9 cellular contexts compared by ENCODE assay signal in the genomic region with DNA sequence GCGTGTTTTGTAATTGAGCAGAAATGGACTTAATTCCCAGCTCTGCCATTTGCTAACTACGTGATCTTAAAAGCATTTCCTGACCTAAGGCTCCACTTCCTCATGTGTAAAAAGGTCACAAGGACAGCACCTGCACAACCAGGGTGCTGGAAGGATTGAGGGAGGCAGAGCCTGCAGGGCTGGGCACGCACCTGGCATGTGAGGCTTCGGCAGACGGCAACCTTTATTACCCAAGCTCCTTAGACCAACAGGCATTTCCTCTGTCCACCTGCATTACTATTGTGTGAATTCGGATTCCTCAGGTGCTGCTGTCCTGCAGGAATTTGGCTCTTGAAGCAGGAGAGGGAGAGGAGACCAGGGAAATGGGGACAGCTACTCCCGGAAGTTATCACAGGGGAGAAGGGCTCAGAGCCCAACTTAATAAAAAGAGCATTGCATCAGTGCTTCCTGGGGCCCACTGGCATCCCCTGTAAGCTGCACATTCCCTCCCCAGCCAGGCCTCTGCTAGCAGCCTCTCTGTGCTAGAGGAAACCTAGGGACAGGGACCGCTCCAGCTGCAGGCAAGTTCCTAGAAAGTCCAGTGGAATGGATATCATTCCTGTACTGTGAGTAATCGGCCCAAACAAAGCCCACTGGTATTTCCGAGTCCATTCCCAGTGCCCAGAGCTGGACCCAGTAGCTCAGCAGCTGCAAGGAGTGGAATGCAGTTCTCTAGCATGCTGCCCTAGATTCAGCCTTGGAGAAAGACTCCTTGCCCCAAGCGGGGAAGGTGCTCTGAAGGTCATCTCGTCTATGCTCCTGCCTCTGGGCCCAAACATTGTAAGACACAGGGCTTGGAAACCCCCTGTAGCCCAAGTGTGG.
DNase-seq lines count a peak whose midpoint lies in the region; ATAC-seq, FAIRE-seq and TF ChIP-seq lines count a peak whose summit lies in the region.
"Had no signal": no experiment of that assay in that cellular context is flagged by ENCODE, and none has a peak within 500 bp of the region (broad histone marks: within the 10 kb centered on the region; RNA-seq: fewer than 3 reads in every experiment).

No MANE protein-coding gene starts in this region.

- POLR2A ChIA-PET in activated CD8-positive, alpha-beta T cell treated with anti-CD3 and anti-CD28 coated beads, Interleukin-2, amount 10 ng/mL, durations not matched to agents 7 days and 5 days (lab: Charles Lee) = interaction anchor here (1.0 to 4.6 kb wide), 8 partner anchors 9 to 160 kb away, joined by 3 to 30 read pairs (median 8); a partner anchor contains a TSS
- POLR2A ChIA-PET in activated CD8-positive, alpha-beta T cell treated with anti-CD3 and anti-CD28 coated beads for 36 hours (lab: Charles Lee) = interaction anchor here (0.7 to 9.4 kb wide), 8 partner anchors 8 to 178 kb away, joined by 3 to 97 read pairs (median 8); a partner anchor contains a TSS

- H3K4me1 Mint-ChIP-seq in activated CD8-positive, alpha-beta T cell treated with anti-CD3 and anti-CD28 coated beads, Interleukin-2, amount 10 ng/mL, durations not matched to agents 7 days and 5 days (ENCODE audit: low read depth) = peaks cover 85% of the 10 kb centered on the region
- peaks cover 69% of the 10 kb centered on the region for H3K4me1 Mint-ChIP-seq in activated CD8-positive, alpha-beta T cell treated with anti-CD3 and anti-CD28 coated beads for 36 hours (ENCODE audit: low read depth)

- peaks cover 2% of the 10 kb centered on the region for H3K36me3 Mint-ChIP-seq in activated CD8-positive, alpha-beta T cell treated with anti-CD3 and anti-CD28 coated beads, Interleukin-2, amount 10 ng/mL, durations not matched to agents 7 days and 5 days (ENCODE audit: low read depth)
- peaks cover 3% of the 10 kb centered on the region for H3K36me3 Mint-ChIP-seq in activated CD8-positive, alpha-beta T cell treated with anti-CD3 and anti-CD28 coated beads for 36 hours (ENCODE audit: low read depth)
- H3K36me3 Mint-ChIP-seq: activated naive CD8-positive, alpha-beta T cell had no signal

- H3K36me3 ChIP-seq in SJCRH30 = no peaks in the 10 kb centered on the region
- H3K36me3 ChIP-seq in small intestine (ENCODE audit: control insufficient read depth in 2 of 2, insufficient read depth in 2 of 2, low read length in 2 of 2) = no peaks in the 10 kb centered on the region

- H3K9me3 ChIP-seq in SJCRH30 (replicated peaks) = no peaks in the 10 kb centered on the region
- H3K9me3 ChIP-seq in small intestine (ENCODE audit: control insufficient read depth, low read depth) = no peaks in the 10 kb centered on the region

- CTCF ChIA-PET in activated CD8-positive, alpha-beta T cell treated with anti-CD3 and anti-CD28 coated beads, Interleukin-2, amount 10 ng/mL, durations not matched to agents 7 days and 5 days (lab: Charles Lee) = interaction anchor here (0.7 to 3.6 kb wide), 11 partner anchors 9 to 233 kb away, joined by 3 to 42 read pairs (median 5); no protein-coding TSS in a partner anchor
- CTCF ChIA-PET in activated CD8-positive, alpha-beta T cell treated with anti-CD3 and anti-CD28 coated beads for 36 hours (lab: Charles Lee) = interaction anchor here (0.8 to 5.0 kb wide), 11 partner anchors 9 to 231 kb away, joined by 3 to 41 read pairs (median 6); no protein-coding TSS in a partner anchor

- H3K9me3 Mint-ChIP-seq in activated CD8-positive, alpha-beta T cell treated with anti-CD3 and anti-CD28 coated beads, Interleukin-2, amount 10 ng/mL, durations not matched to agents 7 days and 5 days (ENCODE audit: insufficient read depth) = no peaks in the 10 kb centered on the region
- no peaks in the 10 kb centered on the region for H3K9me3 Mint-ChIP-seq in activated CD8-positive, alpha-beta T cell treated with anti-CD3 and anti-CD28 coated beads for 36 hours

- H3K27me3 ChIP-seq in SJCRH30 (no peaks in the 10 kb centered on the region), small intestine (ENCODE audit: control insufficient read depth in 2 of 2, insufficient read depth in 2 of 2, low read length in 2 of 2) (no peaks in the 10 kb centered on the region)

- H3K27ac ChIP-seq in SJCRH30 (peak overlapping the region; percentile 94), small intestine (ENCODE audit: low read depth in 1 of 2, low read length in 1 of 2) (peak overlapping the region in 1 of 2 donors; percentile 66)

- no peak for ATAC-seq in activated CD8-positive, alpha-beta T cell treated with anti-CD3 and anti-CD28 coated beads, Interleukin-2, amount 10 ng/mL, durations not matched to agents 7 days and 5 days
- ATAC-seq in activated CD8-positive, alpha-beta T cell treated with anti-CD3 and anti-CD28 coated beads for 36 hours = no peak

- peak overlapping the region; percentile 13; the same call in 1 of the 2 replicates for H3K4me3 ChIP-seq in SJCRH30
- no peak overlapping the region for H3K4me3 ChIP-seq in foreskin fibroblast (ENCODE audit: low read depth in 1 of 2, low read length in 2 of 2)
- H3K4me3 ChIP-seq in small intestine (ENCODE audit: low read depth in 1 of 2, low read length in 2 of 2) = no peak overlapping the region

- peak; percentile 19 for DNase-seq in activated CD8-positive, alpha-beta T cell treated with anti-CD3 and anti-CD28 coated beads, Interleukin-2, amount 10 ng/mL, durations not matched to agents 7 days and 5 days
- no peak for DNase-seq in activated CD8-positive, alpha-beta T cell treated with anti-CD3 and anti-CD28 coated beads for 36 hours
- DNase-seq in SJCRH30 (peak; percentile 85 to 87), foreskin fibroblast (peak; percentile 45 to 74), small intestine (peak; percentile 84), foreskin melanocyte (no peak), SKM-1 treated with dmso at 0.1 percent for 144 hours (lab: John Stamatoyannopoulos, UW; ENCODE audit: unreplicated experiment) (no peak), germinal center (ENCODE audit: low spot score) (no peak)

- no peak for TF ChIP-seq CTCF in activated CD8-positive, alpha-beta T cell treated with anti-CD3 and anti-CD28 coated beads for 36 hours (IDR thresholded peaks at IDR 0.05)
- TF ChIP-seq CTCF in foreskin fibroblast (IDR thresholded peaks at IDR 0.05; ENCODE audit: low read depth, low read length) = no peak

- no peak overlapping the region for H3K27ac Mint-ChIP-seq in activated CD8-positive, alpha-beta T cell treated with anti-CD3 and anti-CD28 coated beads, Interleukin-2, amount 10 ng/mL, durations not matched to agents 7 days and 5 days
- no peak overlapping the region for H3K27ac Mint-ChIP-seq in activated CD8-positive, alpha-beta T cell treated with anti-CD3 and anti-CD28 coated beads for 36 hours
- H3K27ac Mint-ChIP-seq: activated naive CD8-positive, alpha-beta T cell had no signal

- H3K27me3 Mint-ChIP-seq in activated CD8-positive, alpha-beta T cell treated with anti-CD3 and anti-CD28 coated beads, Interleukin-2, amount 10 ng/mL, durations not matched to agents 7 days and 5 days (ENCODE audit: low read depth) = no peaks in the 10 kb centered on the region
- H3K27me3 Mint-ChIP-seq in activated CD8-positive, alpha-beta T cell treated with anti-CD3 and anti-CD28 coated beads for 36 hours = no peaks in the 10 kb centered on the region
- H3K27me3 Mint-ChIP-seq: activated naive CD8-positive, alpha-beta T cell had no signal

- no peak overlapping the region for H3K4me3 Mint-ChIP-seq in activated CD8-positive, alpha-beta T cell treated with anti-CD3 and anti-CD28 coated beads, Interleukin-2, amount 10 ng/mL, durations not matched to agents 7 days and 5 days
- H3K4me3 Mint-ChIP-seq in activated CD8-positive, alpha-beta T cell treated with anti-CD3 and anti-CD28 coated beads for 36 hours = no peak overlapping the region
- H3K4me3 Mint-ChIP-seq: activated naive CD8-positive, alpha-beta T cell had no signal

- 31 to 53% (median 44%) methylated on average over 12 of the region's 12 CpGs for WGBS in small intestine, 3 donors

- intact Hi-C loops in activated CD8-positive, alpha-beta T cell treated with anti-CD3 and anti-CD28 coated beads for 36 hours (cut with micrococcal nuclease) = no loop called here

- H3K4me1 ChIP-seq in SJCRH30 = peaks cover 89% of the 10 kb centered on the region
- H3K4me1 ChIP-seq in small intestine (ENCODE audit: control insufficient read depth in 2 of 2, insufficient read depth in 1 of 2, low read depth in 1 of 2, low read length in 1 of 2) = peaks cover 0 to 5% of the 10 kb centered on the region in 2 donors

- no peak for FAIRE-seq in small intestine (lab: Jason Lieb, UNC)

Comparison
In these comparisons a context has a peak if more than half of its experiments do, and no peak if none do; other contexts are left out.
1. DNase-seq: peak in activated CD8-positive, alpha-beta T cell treated with anti-CD3 and anti-CD28 coated beads, Interleukin-2, amount 10 ng/mL, durations not matched to agents 7 days and 5 days (single experiment), SJCRH30 (2 of 2), foreskin fibroblast (2 of 2) and small intestine (single experiment); none in activated CD8-positive, alpha-beta T cell treated with anti-CD3 and anti-CD28 coated beads for 36 hours (single experiment), foreskin melanocyte (single experiment), SKM-1 treated with dmso at 0.1 percent for 144 hours (single experiment) and germinal center (single experiment).